8 cellular contexts compared by ENCODE assay signal in genomic region chr2:206392118-206392517, GRCh38. TPM values are rescaled to one million over a fixed set of nuclear protein-coding genes. Genes with fewer than 3 reads are reported as not detected.
DNase-seq lines count a peak whose midpoint lies in the region; ATAC-seq and TF ChIP-seq lines count a peak whose summit lies in the region.

No MANE protein-coding gene starts in this region.

- no peak overlapping the region for H3K27ac ChIP-seq in liver (ENCODE audit: low read depth in 1 of 2, low read length in 2 of 2)
- H3K27ac ChIP-seq in coronary artery, result no peak overlapping the region

- H3K27me3 ChIP-seq in liver (ENCODE audit: control insufficient read depth in 4 of 4, insufficient read depth in 4 of 4, low read length in 3 of 4), result no peaks in the 10 kb centered on the region

- DNase-seq in EH (ENCODE audit: low read depth), result peak; percentile 58
- peak; percentile 64 for DNase-seq in NCI-H748 (lab: John Stamatoyannopoulos, UW; ENCODE audit: unreplicated experiment)
- DNase-seq in astrocyte of the spinal cord (ENCODE audit: low read depth, low spot score), result peak; percentile 43
- no peak for DNase-seq in NCI-H2029 (lab: John Stamatoyannopoulos, UW)
- no peak for DNase-seq in coronary artery (ENCODE audit: low spot score)

- 12% methylated on average over 2 of the region's 2 CpGs for WGBS in liver

- in situ Hi-C loops in astrocyte of the spinal cord (cut with HindIII; ENCODE audit: low sequenced_read_pairs), result no loop called here

- H3K4me3 ChIP-seq in astrocyte of the spinal cord (ENCODE audit: low read depth, low read length), result no peak overlapping the region
- H3K4me3 ChIP-seq in liver (ENCODE audit: low read depth in 1 of 3, low read length in 3 of 3), result no peak overlapping the region
- no peak overlapping the region for H3K4me3 ChIP-seq in coronary artery

- no peak overlapping the region for H3K9ac ChIP-seq in liver (ENCODE audit: low read depth in 1 of 2, low read length in 2 of 2)

- TF ChIP-seq CTCF in astrocyte of the spinal cord (IDR thresholded peaks at IDR 0.05; ENCODE audit: low read depth, low read length) (peak; percentile 60), liver (IDR thresholded peaks at IDR 0.05; ENCODE audit: low read depth, low read length, missing input control) (peak; percentile 19), coronary artery (IDR thresholded peaks at IDR 0.05) (no peak)

- peaks cover 0 to 11% (median 1%) of the 10 kb centered on the region in 4 donors for H3K9me3 ChIP-seq in liver (ENCODE audit: control insufficient read depth in 4 of 4, low read length in 3 of 4)

- peak; percentile 69 for ATAC-seq in GM19025 (IDR thresholded peaks at IDR 0.05; ENCODE audit: low read depth, unreplicated experiment)
- peak; percentile 93 for ATAC-seq in HG03045 (IDR thresholded peaks at IDR 0.05; ENCODE audit: unreplicated experiment)

- no peaks in the 10 kb centered on the region for H3K36me3 ChIP-seq in liver (ENCODE audit: control insufficient read depth in 4 of 4, insufficient read depth in 3 of 4, low read depth in 1 of 4, low read length in 3 of 4)

- peak; percentile 57 to 67 for TF ChIP-seq RAD21 in liver (IDR thresholded peaks at IDR 0.05)

- no peaks in the 10 kb centered on the region for H3K4me1 ChIP-seq in liver (ENCODE audit: control insufficient read depth in 4 of 4, insufficient read depth in 4 of 4, low read length in 3 of 4)

TF ChIP-seq in liver, 16 proteins besides CTCF, POLR2A, EP300 and RAD21:
- TF ChIP-seq HNF4G (IDR thresholded peaks at IDR 0.05) (no peak), MAX (IDR thresholded peaks at IDR 0.05) (no peak), REST (IDR thresholded peaks at IDR 0.05) (no peak), YY1 (IDR thresholded peaks at IDR 0.05) (no peak), GABPA (IDR thresholded peaks at IDR 0.05 in 1 of 2, conservative IDR thresholded peaks at IDR 0.05 in 1 of 2) (no peak), ZBTB33 (IDR thresholded peaks at IDR 0.05) (no peak), EGR1 (IDR thresholded peaks at IDR 0.05; ENCODE audit: low read depth in 2 of 2) (no peak), ATF3 (IDR thresholded peaks at IDR 0.05) (no peak), TAF1 (conservative IDR thresholded peaks at IDR 0.05) (no peak)
TF ChIP-seq in liver: peak in this region for 0.

RNA-seq across cellular contexts. Expression of gene ADAM23, which starts 51.2 kb away (rescaled TPM):
- under 1 TPM; 0.17 to 0.51 TPM for total RNA-seq in liver
- polyA plus RNA-seq in liver, result under 1 TPM in 1 of 2 donors, not detected in 1; 0.12 TPM

Comparison
In these comparisons a context has a peak if more than half of its experiments do, and no peak if none do; other contexts are left out.
1. DNase-seq: peak in EH (single experiment), NCI-H748 (single experiment) and astrocyte of the spinal cord (single experiment); none in NCI-H2029 (single experiment) and coronary artery (single experiment).